Comparison of ENCODE assay signal across 2 cellular contexts in the genomic region with DNA sequence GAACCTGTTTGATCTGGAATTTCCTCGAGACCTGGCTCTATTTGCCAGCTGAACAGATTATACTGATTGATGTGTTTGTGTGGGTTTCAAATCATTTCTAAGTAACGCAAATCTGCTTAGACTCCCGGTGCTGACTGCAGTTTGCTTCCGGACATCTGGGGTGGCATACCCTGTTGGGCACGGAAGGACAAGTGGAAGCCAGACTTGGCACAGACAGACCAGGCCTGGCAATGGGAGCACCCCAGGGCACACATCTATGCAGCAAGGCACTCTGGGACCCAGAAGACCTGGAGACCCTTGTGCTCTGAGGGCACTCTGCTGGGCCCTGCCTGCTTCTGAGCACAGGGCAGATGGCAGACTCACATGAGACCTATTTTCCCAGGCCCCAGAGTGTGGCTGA.
TF ChIP-seq lines count a peak whose summit lies in the region.

No MANE protein-coding gene starts in this region.

TF ChIP-seq in SK-N-SH, 30 proteins besides CTCF, POLR2A, EP300 and RAD21 (continued from another document):
- TF ChIP-seq, protein P1, sequence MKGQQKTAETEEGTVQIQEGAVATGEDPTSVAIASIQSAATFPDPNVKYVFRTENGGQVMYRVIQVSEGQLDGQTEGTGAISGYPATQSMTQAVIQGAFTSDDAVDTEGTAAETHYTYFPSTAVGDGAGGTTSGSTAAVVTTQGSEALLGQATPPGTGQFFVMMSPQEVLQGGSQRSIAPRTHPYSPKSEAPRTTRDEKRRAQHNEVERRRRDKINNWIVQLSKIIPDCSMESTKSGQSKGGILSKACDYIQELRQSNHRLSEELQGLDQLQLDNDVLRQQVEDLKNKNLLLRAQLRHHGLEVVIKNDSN (IDR thresholded peaks at IDR 0.05; ENCODE audit: borderline replicate concordance, low read depth) = no peak

TF ChIP-seq in neural cell, 6 proteins besides CTCF, POLR2A, EP300 and RAD21 (continued from another document):
- TF ChIP-seq, protein P2, sequence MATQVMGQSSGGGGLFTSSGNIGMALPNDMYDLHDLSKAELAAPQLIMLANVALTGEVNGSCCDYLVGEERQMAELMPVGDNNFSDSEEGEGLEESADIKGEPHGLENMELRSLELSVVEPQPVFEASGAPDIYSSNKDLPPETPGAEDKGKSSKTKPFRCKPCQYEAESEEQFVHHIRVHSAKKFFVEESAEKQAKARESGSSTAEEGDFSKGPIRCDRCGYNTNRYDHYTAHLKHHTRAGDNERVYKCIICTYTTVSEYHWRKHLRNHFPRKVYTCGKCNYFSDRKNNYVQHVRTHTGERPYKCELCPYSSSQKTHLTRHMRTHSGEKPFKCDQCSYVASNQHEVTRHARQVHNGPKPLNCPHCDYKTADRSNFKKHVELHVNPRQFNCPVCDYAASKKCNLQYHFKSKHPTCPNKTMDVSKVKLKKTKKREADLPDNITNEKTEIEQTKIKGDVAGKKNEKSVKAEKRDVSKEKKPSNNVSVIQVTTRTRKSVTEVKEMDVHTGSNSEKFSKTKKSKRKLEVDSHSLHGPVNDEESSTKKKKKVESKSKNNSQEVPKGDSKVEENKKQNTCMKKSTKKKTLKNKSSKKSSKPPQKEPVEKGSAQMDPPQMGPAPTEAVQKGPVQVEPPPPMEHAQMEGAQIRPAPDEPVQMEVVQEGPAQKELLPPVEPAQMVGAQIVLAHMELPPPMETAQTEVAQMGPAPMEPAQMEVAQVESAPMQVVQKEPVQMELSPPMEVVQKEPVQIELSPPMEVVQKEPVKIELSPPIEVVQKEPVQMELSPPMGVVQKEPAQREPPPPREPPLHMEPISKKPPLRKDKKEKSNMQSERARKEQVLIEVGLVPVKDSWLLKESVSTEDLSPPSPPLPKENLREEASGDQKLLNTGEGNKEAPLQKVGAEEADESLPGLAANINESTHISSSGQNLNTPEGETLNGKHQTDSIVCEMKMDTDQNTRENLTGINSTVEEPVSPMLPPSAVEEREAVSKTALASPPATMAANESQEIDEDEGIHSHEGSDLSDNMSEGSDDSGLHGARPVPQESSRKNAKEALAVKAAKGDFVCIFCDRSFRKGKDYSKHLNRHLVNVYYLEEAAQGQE (IDR thresholded peaks at IDR 0.05; ENCODE audit: borderline replicate concordance) = peak; percentile 57
- TF ChIP-seq EZH2 (IDR thresholded peaks at IDR 0.05; ENCODE audit: borderline replicate concordance, insufficient read depth, low read length, poor library complexity, severe bottlenecking) (no peak), SMC3 (conservative IDR thresholded peaks at IDR 0.05; ENCODE audit: poor library complexity) (no peak)
